28 cellular contexts compared by ENCODE assay signal in genomic region chr5:1939256-1939655, GRCh38. TPM values are rescaled to one million over a fixed set of nuclear protein-coding genes. Genes with fewer than 3 reads are reported as not detected.
DNase-seq lines count a peak whose midpoint lies in the region; ATAC-seq and TF ChIP-seq lines count a peak whose summit lies in the region.
"Had no signal": no experiment of that assay in that cellular context is flagged by ENCODE, and none has a peak within 500 bp of the region (broad histone marks: within the 10 kb centered on the region; RNA-seq: fewer than 3 reads in every experiment).

No MANE protein-coding gene starts in this region.

- no peak overlapping the region for H3K4ac ChIP-seq in neuronal stem cell (ENCODE audit: low read length)

- H3K18ac ChIP-seq in neuronal stem cell (ENCODE audit: low read length), result peak overlapping the region; percentile 55

- peaks cover 0 to 5% (median 0%) of the 10 kb centered on the region in 9 donors for H3K36me3 ChIP-seq in heart left ventricle
- H3K36me3 ChIP-seq in neuronal stem cell (replicated peaks in 1 of 2; ENCODE audit: control insufficient read depth in 2 of 2, insufficient read depth in 2 of 2, low read length in 2 of 2), result no peaks in the 10 kb centered on the region
- H3K36me3 ChIP-seq in upper lobe of right lung, result no peaks in the 10 kb centered on the region
- H3K36me3 ChIP-seq: BE2C, BLaER1 had no signal

- H3K27ac Mint-ChIP-seq in progenitor cell of endocrine pancreas, result no peak overlapping the region
- H3K27ac Mint-ChIP-seq: CD14-positive monocyte; CD4-positive, alpha-beta memory T cell; CD4-positive, CD25-positive, alpha-beta regulatory T cell had no signal

- peaks cover 0 to 6% (median 0%) of the 10 kb centered on the region in 12 donors for H3K9me3 ChIP-seq in heart left ventricle
- H3K9me3 ChIP-seq in neuronal stem cell (replicated peaks in 1 of 2; ENCODE audit: control insufficient read depth in 2 of 2, insufficient read depth in 1 of 2, low read depth in 1 of 2, low read length in 2 of 2), result peaks cover 2 to 3% of the 10 kb centered on the region in 2 donors
- no peaks in the 10 kb centered on the region for H3K9me3 ChIP-seq in upper lobe of right lung
- H3K9me3 ChIP-seq: BE2C, BLaER1 had no signal

- H3K14ac ChIP-seq in neuronal stem cell (ENCODE audit: low read length), result no peak overlapping the region

- peaks cover 8% of the 10 kb centered on the region for H3K9me3 Mint-ChIP-seq in progenitor cell of endocrine pancreas (ENCODE audit: low read depth)
- H3K9me3 Mint-ChIP-seq: CD8-positive, alpha-beta memory T cell had no signal

- H3K4me3 Mint-ChIP-seq in progenitor cell of endocrine pancreas (ENCODE audit: low read depth), result no peak overlapping the region
- H3K4me3 Mint-ChIP-seq: CD14-positive monocyte; CD4-positive, alpha-beta memory T cell; CD4-positive, CD25-positive, alpha-beta regulatory T cell; CD8-positive, alpha-beta memory T cell had no signal

- H3K4me3 ChIP-seq in heart left ventricle (no peak overlapping the region), neuronal stem cell (ENCODE audit: low read length in 2 of 2) (no peak overlapping the region), upper lobe of right lung (no peak overlapping the region)
- H3K4me3 ChIP-seq: BLaER1, GM12878 had no signal

- DNase-seq in cardiac septum (ENCODE audit: low spot score) (peak; percentile 62), heart left ventricle (no peak), neuronal stem cell (ENCODE audit: low spot score) (no peak), upper lobe of right lung (peak; percentile 26), progenitor cell of endocrine pancreas (ENCODE audit: low spot score, unreplicated experiment) (no peak), amniotic stem cell (lab: John Stamatoyannopoulos, UW) (no peak), hepatic stellate cell (ENCODE audit: low spot score) (no peak)
- DNase-seq: 8988T; ACHN; BE2C; C1 segment of cervical spinal cord; CD4-positive, alpha-beta memory T cell; CD4-positive, CD25-positive, alpha-beta regulatory T cell; CD8-positive, alpha-beta memory T cell; COR-L47; DMS 273 treated with DMSO at 0.1 percent for 48 hours; DMS153; DMS53; DMS79; DND-41; EL; GDM1 had no signal

- H3K79me1 ChIP-seq in neuronal stem cell (ENCODE audit: low read depth, low read length), result no peaks in the 10 kb centered on the region

- no peaks in the 10 kb centered on the region for H3K36me3 Mint-ChIP-seq in progenitor cell of endocrine pancreas (ENCODE audit: insufficient read depth)
- H3K36me3 Mint-ChIP-seq: CD14-positive monocyte; CD4-positive, alpha-beta memory T cell; CD4-positive, CD25-positive, alpha-beta regulatory T cell; CD8-positive, alpha-beta memory T cell had no signal

- no peak overlapping the region for H3K9ac ChIP-seq in neuronal stem cell (ENCODE audit: low read depth, low read length, poor library complexity)
- H3K9ac ChIP-seq: BLaER1 had no signal

- TF ChIP-seq POLR2A in heart left ventricle (IDR thresholded peaks at IDR 0.05), result no peak

- no peak overlapping the region for H2BK12ac ChIP-seq in neuronal stem cell (ENCODE audit: low read length)

- ATAC-seq in heart left ventricle, result no peak
- no peak for ATAC-seq in upper lobe of right lung
- ATAC-seq: GM12878 had no signal

- no peak overlapping the region for H2AK5ac ChIP-seq in neuronal stem cell (ENCODE audit: low read depth, low read length)

- H2BK15ac ChIP-seq in neuronal stem cell (ENCODE audit: low read length), result no peak overlapping the region

- H3K4me1 ChIP-seq in heart left ventricle (no peaks in the 10 kb centered on the region), neuronal stem cell (ENCODE audit: control insufficient read depth in 2 of 2, insufficient read depth in 1 of 2, low read depth in 1 of 2, low read length in 2 of 2) (peaks cover 0 to under 1% of the 10 kb centered on the region in 2 donors), upper lobe of right lung (no peaks in the 10 kb centered on the region)
- H3K4me1 ChIP-seq: BE2C had no signal

- peaks cover 6% of the 10 kb centered on the region for H3K4me1 Mint-ChIP-seq in progenitor cell of endocrine pancreas (ENCODE audit: low read depth)
- H3K4me1 Mint-ChIP-seq: CD14-positive monocyte; CD4-positive, alpha-beta memory T cell; CD4-positive, CD25-positive, alpha-beta regulatory T cell; CD8-positive, alpha-beta memory T cell had no signal

- H3K27me3 ChIP-seq in heart left ventricle, result no peaks in the 10 kb centered on the region
- peaks cover 0 to 2% (median 0%) of the 10 kb centered on the region in 3 experiments for H3K27me3 ChIP-seq in neuronal stem cell (ENCODE audit: control insufficient read depth in 3 of 3, insufficient read depth in 3 of 3, low read depth in 1 of 3, low read length in 3 of 3)
- H3K27me3 ChIP-seq in upper lobe of right lung, result peaks cover 5% of the 10 kb centered on the region
- H3K27me3 ChIP-seq: BLaER1 had no signal

- 56 to 73% (median 63%) methylated on average over 6 of the region's 6 CpGs for WGBS in heart left ventricle, 4 donors
- WGBS in neuronal stem cell (ENCODE audit: extremely low coverage in 2 of 2, insufficient read length in 2 of 2, insufficient replicate concordance in 1 of 2), 2 donors, result no CpG with 5 or more reads among the region's 6 CpGs

- H2BK5ac ChIP-seq in neuronal stem cell (ENCODE audit: low read length), result no peak overlapping the region

- no peak overlapping the region for H3K4me2 ChIP-seq in neuronal stem cell (ENCODE audit: insufficient read depth, low read length, poor library complexity, severe bottlenecking)
- H3K4me2 ChIP-seq: BLaER1 had no signal

- no peak overlapping the region for H2BK120ac ChIP-seq in neuronal stem cell (ENCODE audit: low read depth, low read length)

- H3K27ac ChIP-seq in heart left ventricle (no peak overlapping the region), neuronal stem cell (replicated peaks; ENCODE audit: low read length) (no peak overlapping the region), upper lobe of right lung (no peak overlapping the region)
- H3K27ac ChIP-seq: BLaER1 had no signal

- intact Hi-C loops in cardiac septum (cut with DNase I), result no loop called here
- intact Hi-C loops in heart left ventricle (cut with DNase I), result no loop called here
- intact Hi-C loops in upper lobe of right lung (cut with DNase I), result no loop called here

- no peak overlapping the region for H4K91ac ChIP-seq in neuronal stem cell (ENCODE audit: low read depth, low read length, poor library complexity)

- no peak overlapping the region for H2AFZ ChIP-seq in neuronal stem cell (ENCODE audit: low read length)

- H4K8ac ChIP-seq in neuronal stem cell (ENCODE audit: low read depth, low read length), result no peak overlapping the region

- TF ChIP-seq CTCF in heart left ventricle (IDR thresholded peaks at IDR 0.05) (no peak), upper lobe of right lung (IDR thresholded peaks at IDR 0.05) (no peak), progenitor cell of endocrine pancreas (IDR thresholded peaks at IDR 0.05; ENCODE audit: unreplicated experiment) (no peak)

- peaks cover 9% of the 10 kb centered on the region for H3K27me3 Mint-ChIP-seq in progenitor cell of endocrine pancreas

- no peak overlapping the region for H3K23ac ChIP-seq in neuronal stem cell (ENCODE audit: low read depth, low read length, poor library complexity)

RNA-seq across cellular contexts. Expression of gene IRX4, which starts 56.5 kb away (rescaled TPM):
- total RNA-seq in cardiac septum (12.1 TPM), heart left ventricle (10 to 100 TPM in 8 of 9 donors, 1 to 10 TPM in 1; 8.6 to 32.3 (median 17.4) TPM), upper lobe of right lung (not detected), progenitor cell of endocrine pancreas (0.17 TPM in 1 of 2 replicates, not detected in the other)
- 10 to 100 TPM in 1 of 2 donors, 1 to 10 TPM in 1; 9.7 to 13.1 TPM for polyA plus RNA-seq in heart left ventricle
- not detected for polyA plus RNA-seq in neuronal stem cell (2013, experiment 1 of 2)
- 0.01 TPM for polyA plus RNA-seq in neuronal stem cell (2013, experiment 2 of 2)
- total RNA-seq: A673; CD4-positive, alpha-beta memory T cell; CD4-positive, CD25-positive, alpha-beta regulatory T cell; CD8-positive, alpha-beta memory T cell; G401; GM12878 had no signal
- polyA plus RNA-seq: AG04450; CD14-positive monocyte; CD4-positive, alpha-beta memory T cell; CD4-positive, CD25-positive, alpha-beta regulatory T cell; CD8-positive, alpha-beta memory T cell; GM12878 had no signal

Comparison
In these comparisons a context has a peak if more than half of its experiments do, and no peak if none do; other contexts are left out.
1. DNase-seq: peak in cardiac septum (single experiment) and upper lobe of right lung (single experiment); none in heart left ventricle (0 of 5), neuronal stem cell (single experiment), progenitor cell of endocrine pancreas (single experiment), amniotic stem cell (single experiment) and hepatic stellate cell (single experiment).